ENCODE assay signal across 8 cellular contexts in genomic region chr13:95987841-95988240, GRCh38.
"Had no signal": no experiment of that assay in that cellular context is flagged by ENCODE, and none has a peak within 500 bp of the region (broad histone marks: within the 10 kb centered on the region; RNA-seq: fewer than 3 reads in every experiment).

No MANE protein-coding gene starts in this region.

- H3K36me3 ChIP-seq: HAP-1 had no signal

- H3K4me1 ChIP-seq: HAP-1 had no signal

- H2AFZ ChIP-seq: GM23248 had no signal

- H3K27ac ChIP-seq: GM23248 had no signal

- H3K9me3 ChIP-seq: HAP-1 had no signal

- FAIRE-seq: HTR-8/SVneo, K562 had no signal

- H3K9ac ChIP-seq: GM23248 had no signal

- DNase-seq: GM23248, HFFc6, IMR-90, KG1 had no signal

- ATAC-seq: HCT116, K562 had no signal

- H3K27ac Mint-ChIP-seq: HFFc6 had no signal

- H3K4me3 Mint-ChIP-seq: HFFc6 had no signal

- H3K4me3 ChIP-seq: GM23248, HAP-1, K562 had no signal

- H3K9me3 Mint-ChIP-seq: HFFc6 had no signal
